9 cellular contexts compared by ENCODE assay signal in the genomic region with DNA sequence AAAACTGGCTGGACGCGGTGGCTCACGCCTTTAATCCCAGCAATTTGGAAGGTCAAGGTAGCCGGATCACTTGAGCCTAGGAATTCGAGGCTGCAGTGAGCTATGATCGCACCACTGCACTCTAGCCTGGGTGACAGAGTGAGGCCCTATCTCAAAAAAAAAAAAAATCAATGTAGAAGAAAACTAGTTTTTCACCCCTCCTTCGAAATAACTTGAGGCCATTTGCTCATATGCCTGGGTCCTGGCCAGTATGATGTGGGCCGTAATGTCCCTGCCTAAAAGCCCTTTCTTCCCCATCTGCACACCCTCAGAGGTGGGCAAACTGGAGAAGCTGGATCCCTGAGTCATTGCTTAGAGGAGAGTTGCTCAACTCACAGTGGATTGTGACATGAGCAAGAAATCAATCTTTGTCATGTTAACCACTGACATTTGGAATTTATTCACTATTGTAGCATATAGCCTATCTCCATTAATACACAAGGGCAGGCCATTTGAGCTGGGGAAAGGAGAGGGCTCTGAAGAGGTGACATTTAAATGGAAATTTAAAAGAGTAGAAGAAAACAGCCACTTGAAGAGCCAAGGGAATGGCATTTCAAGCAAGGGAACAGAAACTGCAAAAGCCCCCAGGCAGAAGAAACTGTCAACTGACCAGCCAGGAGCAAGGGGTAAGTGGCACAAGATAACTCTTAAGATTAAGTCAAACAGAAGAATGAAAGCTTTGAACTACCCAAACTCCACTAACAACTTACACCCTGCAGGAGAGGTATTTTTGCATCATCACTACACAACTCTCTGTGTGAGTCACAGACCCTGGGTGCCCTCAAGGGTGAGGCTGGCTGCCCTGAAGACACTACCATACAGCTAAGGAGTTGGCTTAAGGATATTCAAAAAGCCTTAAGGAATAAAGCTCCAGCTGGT. TPM values are rescaled to one million over a fixed set of nuclear protein-coding genes. Genes with fewer than 3 reads are reported as not detected.
A peak's percentile ranks its signal among the peaks of the same experiment; 100 is the strongest.
DNase-seq lines count a peak whose midpoint lies in the region; ATAC-seq and TF ChIP-seq lines count a peak whose summit lies in the region.
"Had no signal": no experiment of that assay in that cellular context is flagged by ENCODE, and none has a peak within 500 bp of the region (broad histone marks: within the 10 kb centered on the region; RNA-seq: fewer than 3 reads in every experiment).

No MANE protein-coding gene starts in this region.

- peak overlapping the region; percentile 61 for H3K27ac Mint-ChIP-seq in MCF 10A (ENCODE audit: low read depth, unreplicated experiment)

- peak overlapping the region; percentile 47 for H3K4me3 Mint-ChIP-seq in MCF 10A (ENCODE audit: unreplicated experiment)

- POLR2A ChIA-PET in MCF 10A (lab: Yijun Ruan, JAX), result interaction anchor here (0.7 to 2.7 kb wide), 17 partner anchors 8 to 102 kb away, joined by 3 to 54 read pairs (median 6); partner anchors contain the start of genes CCNYL1, CREB1 and METTL21A
- POLR2A ChIA-PET in OCI-LY7 (lab: Charles Lee), result interaction anchor here (0.8 to 2.2 kb wide), 11 partner anchors 7 to 832 kb away, joined by 3 to 7 read pairs (median 3); partner anchors contain the start of genes CCNYL1 and METTL21A

- H3K4me1 Mint-ChIP-seq in MCF 10A (ENCODE audit: insufficient read depth, unreplicated experiment), result peaks cover 35% of the 10 kb centered on the region

- no peaks in the 10 kb centered on the region for H3K36me3 Mint-ChIP-seq in MCF 10A (ENCODE audit: insufficient read depth, unreplicated experiment)

- H3K27me3 ChIP-seq in breast epithelium (no peaks in the 10 kb centered on the region), transverse colon (no peaks in the 10 kb centered on the region)

- no peaks in the 10 kb centered on the region for H4K20me1 ChIP-seq in OCI-LY7 (ENCODE audit: insufficient read depth, low read length)

- H3K9me3 ChIP-seq in breast epithelium (no peaks in the 10 kb centered on the region), OCI-LY7 (ENCODE audit: low read length) (no peaks in the 10 kb centered on the region), transverse colon (no peaks in the 10 kb centered on the region)

- DNase-seq in MCF 10A (ENCODE audit: unreplicated experiment) (peak; percentile 92), breast epithelium (ENCODE audit: low spot score in 2 of 2) (no peak), OCI-LY7 (ENCODE audit: low spot score) (no peak), fibroblast of peridontal ligament (ENCODE audit: extremely low read depth) (peak; percentile 71), ureter (ENCODE audit: low spot score) (peak; percentile 66), transverse colon (no peak)

- no peaks in the 10 kb centered on the region for H3K9me3 Mint-ChIP-seq in MCF 10A (ENCODE audit: unreplicated experiment)

- BruUV-seq in MCF 10A (replicated peaks; lab: Mats Ljungman, UMichigan) (no TSS peak), OCI-LY7 (replicated peaks; lab: Mats Ljungman, UMichigan) (no TSS peak)

- no peak for TF ChIP-seq EP300 in transverse colon (IDR thresholded peaks at IDR 0.05; ENCODE audit: low read depth)

- TF ChIP-seq CTCF in MCF 10A (IDR thresholded peaks at IDR 0.05; ENCODE audit: unreplicated experiment), result no peak
- TF ChIP-seq CTCF in breast epithelium (IDR thresholded peaks at IDR 0.05), result no peak
- TF ChIP-seq CTCF in OCI-LY7 (conservative IDR thresholded peaks at IDR 0.05; ENCODE audit: low read length), result no peak
- TF ChIP-seq CTCF in transverse colon (IDR thresholded peaks at IDR 0.05), result no peak

- H3K9me2 ChIP-seq in OCI-LY7 (ENCODE audit: insufficient read depth, low read length), result no peaks in the 10 kb centered on the region

- H3K4me1 ChIP-seq in breast epithelium, result peaks cover 0 to 6% of the 10 kb centered on the region in 2 donors
- H3K4me1 ChIP-seq in OCI-LY7 (ENCODE audit: insufficient read depth, low read length, poor library complexity, severe bottlenecking), result peaks cover 19% of the 10 kb centered on the region
- no peaks in the 10 kb centered on the region for H3K4me1 ChIP-seq in transverse colon

- H3K27ac ChIP-seq in breast epithelium, result no peak overlapping the region
- no peak overlapping the region for H3K27ac ChIP-seq in OCI-LY7 (ENCODE audit: low read depth, low read length, poor library complexity, severe bottlenecking)
- no peak overlapping the region for H3K27ac ChIP-seq in transverse colon

- WGBS in transverse colon (ENCODE audit: low coverage in 1 of 2), 2 donors, result 86 to 92% methylated on average over 8 of the region's 8 CpGs

- H3K4me3 ChIP-seq in breast epithelium (no peak overlapping the region), OCI-LY7 (ENCODE audit: low read depth, low read length, poor library complexity, severe bottlenecking) (no peak overlapping the region), transverse colon (no peak overlapping the region)
- H3K4me3 ChIP-seq: skin epidermis had no signal

- H3K36me3 ChIP-seq in breast epithelium (no peaks in the 10 kb centered on the region), OCI-LY7 (ENCODE audit: insufficient read depth, low read length) (no peaks in the 10 kb centered on the region), transverse colon (no peaks in the 10 kb centered on the region)

- ATAC-seq in HG02852 (IDR thresholded peaks at IDR 0.05; ENCODE audit: unreplicated experiment) (no peak), GM18873 (IDR thresholded peaks at IDR 0.05; ENCODE audit: low FRiP score, unreplicated experiment) (no peak)

- no peak overlapping the region for H3K4me2 ChIP-seq in OCI-LY7 (ENCODE audit: low read length)

- intact Hi-C loops in MCF 10A (cut with micrococcal nuclease), result no loop called here
- intact Hi-C loops in breast epithelium (cut with DNase I; ENCODE audit: low total_unique reads), result no loop called here
- intact Hi-C loops in OCI-LY7 (cut with micrococcal nuclease; ENCODE audit: unreplicated experiment), result no loop called here
- intact Hi-C loops in transverse colon (cut with DNase I; ENCODE audit: low total_unique reads), result no loop called here

- in situ Hi-C loops in transverse colon (cut with MboI; ENCODE audit: low pct_ligation_motif_present in 1 of 4, low pct_unique_long_range_greater_than_20kb in 1 of 4, low sequenced_read_pairs in 3 of 4), result no loop called here

- H3K79me2 ChIP-seq in OCI-LY7 (ENCODE audit: insufficient read depth, low read depth, low read length), result no peaks in the 10 kb centered on the region

- CTCF ChIA-PET in MCF 10A (lab: Yijun Ruan, JAX), result interaction anchor here (0.6 to 2.3 kb wide), 12 partner anchors 12 to 1421 kb away, joined by 3 to 12 read pairs (median 4); no protein-coding TSS in a partner anchor
- CTCF ChIA-PET in OCI-LY7 (lab: Charles Lee; ENCODE audit: unreplicated experiment), result interaction anchor here (1.3 to 1.4 kb wide), 2 partner anchors 24 to 73 kb away, joined by 3 to 4 read pairs; no protein-coding TSS in a partner anchor

- 0 out of 2 replicates have a peak overlapping the region, but pooled peaks have one; percentile 7 for H2AFZ ChIP-seq in OCI-LY7 (ENCODE audit: low read length)

- TF ChIP-seq POLR2A in breast epithelium (IDR thresholded peaks at IDR 0.05) (no peak), transverse colon (IDR thresholded peaks at IDR 0.05) (no peak)

- H3K27me3 Mint-ChIP-seq in MCF 10A (ENCODE audit: insufficient read depth, unreplicated experiment), result no peaks in the 10 kb centered on the region

RNA-seq across cellular contexts. Expression of gene METTL21A, which starts 7.6 kb away (rescaled TPM):
- 8.4 and 13.5 TPM in 2 replicates for total RNA-seq in MCF 10A (2022)
- total RNA-seq in breast epithelium, result 10 to 100 TPM; 12.4 to 17.0 (median 13.3) TPM
- total RNA-seq in OCI-LY7 (2014; rRNA removed; shearing (Covaris generic)), result 55.2 and 61.1 TPM in 2 replicates
- total RNA-seq in OCI-LY7 (2022), result 58.9 and 71.4 TPM in 2 replicates
- 12.2 TPM for total RNA-seq in ureter
- total RNA-seq in transverse colon, result 10 to 100 TPM in 3 of 4 donors, under 1 TPM in 1; 0.60 to 25.4 (median 17.7) TPM

Comparison
In these comparisons a context has a peak if more than half of its experiments do, and no peak if none do; other contexts are left out.
1. DNase-seq: peak in MCF 10A (single experiment), fibroblast of peridontal ligament (single experiment) and ureter (single experiment); none in breast epithelium (0 of 2), OCI-LY7 (single experiment) and transverse colon (single experiment).